In genomic region chr12:130953783-130954543, GRCh38 we compare ENCODE assay signal across 2 cellular contexts.
A peak's percentile ranks its signal among the peaks of the same experiment; 100 is the strongest.
TF ChIP-seq lines count a peak whose summit lies in the region.

Gene ADGRD1, plus strand, starts transcription at chr12:130953907. Its CDS starts 559 bp downstream, at chr12:130954466.

TF ChIP-seq in K562, 482 proteins besides CTCF, POLR2A, EP300 and RAD21 (continued from another document and continues in another):
- TF ChIP-seq TSHZ1 (CRISPR knock-in tag; IDR thresholded peaks at IDR 0.05) (no peak), TFAP4 (CRISPR knock-in tag; IDR thresholded peaks at IDR 0.05; ENCODE audit: borderline replicate concordance) (no peak; the same call in 1 of the 2 replicates), SIN3B (IDR thresholded peaks at IDR 0.05; ENCODE audit: low read depth) (no peak), SAFB (IDR thresholded peaks at IDR 0.05; ENCODE audit: borderline replicate concordance, low read depth, low read length) (no peak), NONO (IDR thresholded peaks at IDR 0.05; ENCODE audit: low read depth in 2 of 2, low read length in 1 of 2) (no peak), SOX6 (IDR thresholded peaks at IDR 0.05) (no peak), SMAD3 (CRISPR knock-in tag; conservative IDR thresholded peaks at IDR 0.05) (no peak), CREM (IDR thresholded peaks at IDR 0.05; ENCODE audit: low read depth) (peak; percentile 22), KAT7 (CRISPR knock-in tag; IDR thresholded peaks at IDR 0.05; ENCODE audit: borderline replicate concordance) (no peak), RBM34 (IDR thresholded peaks at IDR 0.05; ENCODE audit: borderline replicate concordance, insufficient read depth, low read length) (no peak), BRCA1 (IDR thresholded peaks at IDR 0.05) (no peak), BRCA1 (CRISPR knock-in tag; IDR thresholded peaks at IDR 0.05) (no peak), ZNF23 (CRISPR knock-in tag; IDR thresholded peaks at IDR 0.05) (no peak), FOXP4 (CRISPR knock-in tag; IDR thresholded peaks at IDR 0.05; ENCODE audit: borderline replicate concordance) (no peak), HDAC2 (IDR thresholded peaks at IDR 0.05) (no peak), PHB (CRISPR knock-in tag; IDR thresholded peaks at IDR 0.05) (no peak), VEZF1 (CRISPR knock-in tag; IDR thresholded peaks at IDR 0.05) (peak; percentile 46; the same call in 1 of the 2 replicates), NELFE (IDR thresholded peaks at IDR 0.05; ENCODE audit: insufficient read depth, insufficient read length) (no peak), GMEB1 (CRISPR knock-in tag; IDR thresholded peaks at IDR 0.05) (no peak), JUND (IDR thresholded peaks at IDR 0.05; ENCODE audit: borderline replicate concordance, low read depth, low read length) (peak; percentile 40; the same call in 1 of the 2 replicates), JUND (tag; IDR thresholded peaks at IDR 0.05; ENCODE audit: borderline replicate concordance, low read depth, low read length) (no peak; the same call in 2 of the 3 replicates), BCL6 (CRISPR knock-in tag; IDR thresholded peaks at IDR 0.05) (no peak), RNF2 (IDR thresholded peaks at IDR 0.05) (peak; percentile 40; the same call in 1 of the 2 replicates), NRF1 (conservative IDR thresholded peaks at IDR 0.05 in 1 of 2, IDR thresholded peaks at IDR 0.05 in 1 of 2) (no peak)

TF ChIP-seq in HepG2, 621 proteins besides CTCF, POLR2A, EP300 and RAD21 (continued from another document):
- no peak for TF ChIP-seq MLX (CRISPR knock-in tag; IDR thresholded peaks at IDR 0.05)
